In genomic region chr10:75076387-75076786, GRCh38 we compare ENCODE assay signal across 20 cellular contexts.
"Had no signal": no experiment of that assay in that cellular context is flagged by ENCODE, and none has a peak within 500 bp of the region (broad histone marks: within the 10 kb centered on the region; RNA-seq: fewer than 3 reads in every experiment).

No MANE protein-coding gene starts in this region.

- H3K4me1 ChIP-seq: pancreas had no signal

- H3K4me3 Mint-ChIP-seq: endodermal cell, nephron progenitor cell had no signal

- DNase-seq: effector CD4-positive, alpha-beta T cell; endodermal cell; heart left ventricle; hippocampal formation; kidney glomerular epithelial cell; mesendoderm; naive thymus-derived CD4-positive, alpha-beta T cell; nephron progenitor cell; occipital lobe; right cardiac atrium; small intestine; stimulated activated CD4-positive, alpha-beta T cell treated with anti-CD3 and anti-CD28 coated beads, Interleukin-12 subunit alpha, Interleukin-12 subunit beta, amount 100 ng/mL, for 4 hours; stimulated activated naive CD4-positive, alpha-beta T cell treated with Interleukin-2 at 50 U/mL for 16 hours; trophoblast cell had no signal

- H3K36me3 ChIP-seq: heart left ventricle, pancreas had no signal

- H3K27me3 ChIP-seq: heart left ventricle, pancreas had no signal

- FAIRE-seq: frontal cortex, islet of Langerhans, pancreas, small intestine had no signal

- ATAC-seq: esophagus mucosa; heart left ventricle; naive thymus-derived CD4-positive, alpha-beta T cell; pancreas; right cardiac atrium had no signal

- H3K27ac Mint-ChIP-seq: endodermal cell; naive thymus-derived CD4-positive, alpha-beta T cell; nephron progenitor cell; progenitor cell of endocrine pancreas had no signal

- H3K27me3 Mint-ChIP-seq: naive thymus-derived CD4-positive, alpha-beta T cell had no signal

- H3K27ac ChIP-seq: coronary artery, heart left ventricle, pancreas had no signal

- H3K4me3 ChIP-seq: coronary artery, heart left ventricle, pancreas had no signal

- H3K9me3 ChIP-seq: pancreas had no signal
